ENCODE assay signal across 19 cellular contexts in genomic region chr1:156462954-156463795, GRCh38. TPM values are rescaled to one million over a fixed set of nuclear protein-coding genes. Genes with fewer than 3 reads are reported as not detected.
A peak's percentile ranks its signal among the peaks of the same experiment; 100 is the strongest.
DNase-seq lines count a peak whose midpoint lies in the region; ATAC-seq and TF ChIP-seq lines count a peak whose summit lies in the region.
"Had no signal": no experiment of that assay in that cellular context is flagged by ENCODE, and none has a peak within 500 bp of the region (broad histone marks: within the 10 kb centered on the region; RNA-seq: fewer than 3 reads in every experiment).

No MANE protein-coding gene starts in this region.

- H3K4me3 Mint-ChIP-seq in MCF 10A (ENCODE audit: unreplicated experiment), result peak overlapping the region; percentile 59

- 69% methylated on average over 15 of the region's 20 CpGs for WGBS in mammary epithelial cell (ENCODE audit: low coverage, missing lambda C conversion rate)
- 78 to 81% methylated on average over 20 of the region's 20 CpGs for WGBS in tibial nerve, 2 donors

- no peaks in the 10 kb centered on the region for H4K20me1 ChIP-seq in mammary epithelial cell (ENCODE audit: insufficient read depth, low read length)

- H3K27me3 ChIP-seq in mammary epithelial cell (ENCODE audit: insufficient read depth, low read length), result no peaks in the 10 kb centered on the region
- no peaks in the 10 kb centered on the region for H3K27me3 ChIP-seq in muscle layer of colon (ENCODE audit: control insufficient read depth in 1 of 2, insufficient read depth in 2 of 2, low read length in 2 of 2)
- H3K27me3 ChIP-seq in tibial nerve, result no peaks in the 10 kb centered on the region
- H3K27me3 ChIP-seq: pancreas had no signal

- H3K36me3 ChIP-seq in mammary epithelial cell (ENCODE audit: insufficient read depth, low read length) (no peaks in the 10 kb centered on the region), muscle layer of colon (ENCODE audit: insufficient read depth, low read length) (peaks cover 33% of the 10 kb centered on the region), tibial nerve (peaks cover 6 to 25% (median 6%) of the 10 kb centered on the region in 3 donors)

- H3K9me3 Mint-ChIP-seq in MCF 10A (ENCODE audit: unreplicated experiment), result no peaks in the 10 kb centered on the region

- in situ Hi-C loops in mammary epithelial cell (cut with MboI; ENCODE audit: low sequenced_read_pairs in 2 of 2), result no loop called here

- no peaks in the 10 kb centered on the region for H3K79me2 ChIP-seq in mammary epithelial cell (ENCODE audit: insufficient read depth, low read length)

- H3K4me1 Mint-ChIP-seq in MCF 10A (ENCODE audit: insufficient read depth, unreplicated experiment), result peaks cover 65% of the 10 kb centered on the region

- no peak overlapping the region for H3K4me2 ChIP-seq in mammary epithelial cell (ENCODE audit: insufficient read depth, low read depth, low read length)

- dilution Hi-C loops in mammary epithelial cell (cut with HindIII; ENCODE audit: low sequenced_read_pairs), result loop anchor here (10.0 kb wide), 1 partner anchor 62 kb away; no protein-coding TSS in a partner anchor

- H3K27ac Mint-ChIP-seq in MCF 10A (ENCODE audit: low read depth, unreplicated experiment), result peak overlapping the region; percentile 82

- peak; percentile 72 for DNase-seq in MCF 10A (ENCODE audit: unreplicated experiment)
- no peak for DNase-seq in mammary epithelial cell
- DNase-seq in tibial nerve (ENCODE audit: low spot score in 2 of 2), result no peak
- DNase-seq in GM03348 (ENCODE audit: low spot score), result no peak
- no peak for DNase-seq in NOMO-1 (lab: John Stamatoyannopoulos, UW; ENCODE audit: unreplicated experiment in 2 of 2)
- DNase-seq: ACHN; activated CD4-positive, alpha-beta T cell treated with anti-CD3 and anti-CD28 coated beads, Interleukin-2, amount 50 U/mL, for 48 hours; activated effector memory CD4-positive, alpha-beta T cell treated with Interleukin-2 at 50 U/mL for 16 hours; Calu3; effector memory CD4-positive, alpha-beta T cell; foreskin melanocyte; NCI-H1930; NCI-H510A treated with DMSO at 0.1 percent for 48 hours; OCI-M1 had no signal

- TF ChIP-seq CTCF in MCF 10A (IDR thresholded peaks at IDR 0.05; ENCODE audit: unreplicated experiment) (no peak), mammary epithelial cell (conservative IDR thresholded peaks at IDR 0.05 in 1 of 2, IDR thresholded peaks at IDR 0.05 in 1 of 2; ENCODE audit: extremely low read depth in 1 of 2, insufficient read depth in 1 of 2, low read depth in 1 of 2, low read length in 2 of 2) (no peak), tibial nerve (IDR thresholded peaks at IDR 0.05) (no peak)

- no peak overlapping the region for H3K4me3 ChIP-seq in mammary epithelial cell (replicated peaks in 1 of 3; ENCODE audit: insufficient read depth in 1 of 3, low read depth in 2 of 3, low read length in 3 of 3)
- H3K4me3 ChIP-seq in muscle layer of colon (ENCODE audit: low read depth in 1 of 2, low read length in 2 of 2), result no peak overlapping the region
- no peak overlapping the region for H3K4me3 ChIP-seq in tibial nerve
- H3K4me3 ChIP-seq: pancreas had no signal

- intact Hi-C loops in MCF 10A (cut with micrococcal nuclease) (no loop called here), mammary epithelial cell (cut with micrococcal nuclease) (no loop called here)

- H3K4me1 ChIP-seq in mammary epithelial cell (ENCODE audit: insufficient read depth, low read length), result peaks cover 6% of the 10 kb centered on the region
- peaks cover 29% of the 10 kb centered on the region for H3K4me1 ChIP-seq in muscle layer of colon (ENCODE audit: insufficient read depth, low read length)
- H3K4me1 ChIP-seq in tibial nerve, result peaks cover 0 to 52% (median 20%) of the 10 kb centered on the region in 4 donors
- H3K4me1 ChIP-seq: pancreas had no signal

- BruUV-seq in MCF 10A (replicated peaks; lab: Mats Ljungman, UMichigan) (no TSS peak), mammary epithelial cell (replicated peaks; lab: Mats Ljungman, UMichigan) (no TSS peak)

- peaks cover 40% of the 10 kb centered on the region for H3K36me3 Mint-ChIP-seq in MCF 10A (ENCODE audit: insufficient read depth, unreplicated experiment)

- POLR2A ChIA-PET in MCF 10A (lab: Yijun Ruan, JAX), result interaction anchor here (0.7 to 19.5 kb wide), 4 partner anchors 14 to 48 kb away, joined by 3 to 549 read pairs (median 6); partner anchors contain the start of gene MEF2D

- H3K27me3 Mint-ChIP-seq in MCF 10A (ENCODE audit: insufficient read depth, unreplicated experiment), result no peaks in the 10 kb centered on the region

- no peak for ATAC-seq in HG03139 (IDR thresholded peaks at IDR 0.05; ENCODE audit: unreplicated experiment)
- ATAC-seq: SK-N-SH treated with all-trans-retinoic acid at 6 μM for 48 hours had no signal

- H3K9ac ChIP-seq in mammary epithelial cell (ENCODE audit: insufficient read depth, low read length), result no peak overlapping the region
- no peak overlapping the region for H3K9ac ChIP-seq in muscle layer of colon (ENCODE audit: low read length)

- no peak for TF ChIP-seq EP300 in tibial nerve (IDR thresholded peaks at IDR 0.05)

- H3K27ac ChIP-seq in mammary epithelial cell (ENCODE audit: insufficient read depth, low read depth, low read length) (no peak overlapping the region), cingulate gyrus (ENCODE audit: low read depth, low read length) (peak overlapping the region; percentile 65), muscle layer of colon (ENCODE audit: low read depth, low read length) (peak overlapping the region; percentile 60), tibial nerve (peak overlapping the region; percentile 55 to 85 (median 67))
- H3K27ac ChIP-seq: pancreas had no signal

- CTCF ChIA-PET in MCF 10A (lab: Yijun Ruan, JAX), result interaction anchor here (0.6 to 6.4 kb wide), 2 partner anchors 40 to 223 kb away, joined by 3 to 79 read pairs; partner anchors contain the start of gene MEF2D
- CTCF ChIA-PET in mammary epithelial cell (lab: Charles Lee; ENCODE audit: low non-redundant PET), result no interaction called here

- H3K9me3 ChIP-seq in mammary epithelial cell (replicated peaks; ENCODE audit: insufficient read depth, low read length) (no peaks in the 10 kb centered on the region), muscle layer of colon (ENCODE audit: low read length) (no peaks in the 10 kb centered on the region), tibial nerve (no peaks in the 10 kb centered on the region)
- H3K9me3 ChIP-seq: pancreas had no signal

- no peak overlapping the region for H2AFZ ChIP-seq in mammary epithelial cell (ENCODE audit: low read depth, low read length)

- TF ChIP-seq POLR2A in tibial nerve (IDR thresholded peaks at IDR 0.05), result no peak

RNA-seq across cellular contexts. Expression of gene MEF2D, which starts 37.4 kb away (rescaled TPM):
- total RNA-seq in MCF 10A (2022) (113 and 131 TPM in 2 replicates), mammary epithelial cell (10 to 100 TPM in 1 of 2 donors, 1 to 10 TPM in 1; 9.2 to 34.3 TPM), tibial nerve (10 to 100 TPM; 67.5 to 84.9 (median 70.8) TPM)
- polyA plus RNA-seq in mammary epithelial cell, result 11.4 TPM
- polyA minus RNA-seq in mammary epithelial cell, result 9.6 TPM
